11 cellular contexts compared by ENCODE assay signal in the genomic region with DNA sequence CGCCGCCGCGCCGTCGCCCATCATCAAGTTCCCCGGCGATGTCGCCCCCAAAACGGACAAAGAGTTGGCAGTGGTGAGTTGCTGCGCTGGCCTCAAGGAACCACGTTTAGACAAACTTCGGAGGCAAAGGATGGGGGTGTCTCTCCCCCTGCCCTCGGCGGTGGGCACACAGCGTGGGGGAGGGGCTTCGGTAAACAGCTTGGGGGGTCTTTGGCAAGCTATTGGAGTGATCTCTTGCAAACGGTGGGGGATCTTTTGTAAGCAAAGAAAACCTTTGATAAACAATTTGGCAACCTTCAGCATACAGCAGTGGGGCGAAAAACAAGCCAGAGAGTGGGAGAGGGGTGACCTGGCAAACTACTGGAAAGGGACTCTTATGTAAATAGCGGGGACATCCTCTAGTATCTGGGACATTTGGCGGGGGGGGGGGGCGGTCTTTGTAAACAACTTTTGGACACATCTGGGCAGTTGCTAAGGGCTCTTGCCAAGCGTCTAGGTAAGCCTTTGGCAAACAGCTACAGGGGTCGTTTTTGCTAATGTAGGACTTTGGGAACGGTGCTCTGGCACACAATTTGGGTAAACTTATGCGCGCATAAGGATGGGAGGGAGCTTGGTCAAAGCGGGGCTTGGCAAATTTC. TPM values are rescaled to one million over a fixed set of nuclear protein-coding genes. Genes with fewer than 3 reads are reported as not detected.
DNase-seq lines count a peak whose midpoint lies in the region; TF ChIP-seq lines count a peak whose summit lies in the region.
"Had no signal": no experiment of that assay in that cellular context is flagged by ENCODE, and none has a peak within 500 bp of the region (broad histone marks: within the 10 kb centered on the region; RNA-seq: fewer than 3 reads in every experiment).

No MANE protein-coding gene starts in this region.

- peak overlapping the region; percentile 74 to 98 for H3K27ac ChIP-seq in SK-N-SH (ENCODE audit: low read depth in 2 of 2, low read length in 1 of 2)
- H3K27ac ChIP-seq: neutrophil had no signal

- H3K9me3 Mint-ChIP-seq in CD14-positive monocyte: peaks cover 0 to 10% (median 4%) of the 10 kb centered on the region in 7 donors
- H3K9me3 Mint-ChIP-seq in progenitor cell of endocrine pancreas (ENCODE audit: low read depth): no peaks in the 10 kb centered on the region

- no peaks in the 10 kb centered on the region for H3K27me3 ChIP-seq in SK-N-SH (ENCODE audit: insufficient read depth)

- no peak overlapping the region for H2AFZ ChIP-seq in SK-N-SH (ENCODE audit: low read depth)

- no peak overlapping the region for H3K27ac Mint-ChIP-seq in CD14-positive monocyte
- H3K27ac Mint-ChIP-seq in progenitor cell of endocrine pancreas: peak overlapping the region; percentile 73

- intact Hi-C loops in CD14-positive monocyte (cut with micrococcal nuclease): no loop called here

- no peaks in the 10 kb centered on the region for H3K9me2 ChIP-seq in SK-N-SH

- H3K79me2 ChIP-seq in SK-N-SH (ENCODE audit: insufficient read depth): peaks cover 54% of the 10 kb centered on the region

- H4K20me1 ChIP-seq in SK-N-SH (ENCODE audit: insufficient read depth): peaks cover 26% of the 10 kb centered on the region

- H3K4me2 ChIP-seq in SK-N-SH: peak overlapping the region; percentile 90

- peaks cover 32 to 33% of the 10 kb centered on the region in 2 experiments for H3K36me3 ChIP-seq in SK-N-SH (replicated peaks in 1 of 2; ENCODE audit: control insufficient read depth in 1 of 2, insufficient read depth in 2 of 2, low read length in 1 of 2)
- H3K36me3 ChIP-seq: neutrophil had no signal

- POLR2A ChIA-PET in SK-N-SH (lab: Yijun Ruan, JAX): interaction anchor here (1.3 to 1.8 kb wide), 4 partner anchors 15 to 176 kb away, joined by 5 to 8 read pairs (median 6); a partner anchor contains a TSS

- DNase-seq in CD14-positive monocyte (ENCODE audit: low spot score) (no peak), SK-N-SH (peak; percentile 58), foreskin fibroblast (no peak), progenitor cell of endocrine pancreas (ENCODE audit: low spot score, unreplicated experiment) (no peak), MV-4-11 (lab: John Stamatoyannopoulos, UW) (no peak), SHP77 (lab: John Stamatoyannopoulos, UW) (no peak), occipital lobe (lab: John Stamatoyannopoulos, UW) (no peak)
- DNase-seq in stimulated activated CD8-positive, alpha-beta memory T cell treated with anti-CD3 and anti-CD28 coated beads, Interleukin-4, amount 100 ng/mL, for 48 hours: no peak
- DNase-seq: NCI-H510A; stimulated activated naive CD4-positive, alpha-beta T cell treated with Interleukin-2 at 50 U/mL for 16 hours had no signal

- H3K9ac ChIP-seq in SK-N-SH: peak overlapping the region; percentile 94

- H3K4me3 ChIP-seq in SK-N-SH (ENCODE audit: low read depth in 2 of 2, low read length in 1 of 2) (peak overlapping the region; percentile 88 to 96), foreskin fibroblast (ENCODE audit: low read depth in 1 of 2, low read length in 2 of 2) (peak overlapping the region; percentile 94 to 98)

- H3K36me3 Mint-ChIP-seq in CD14-positive monocyte (peaks cover 4 to 8% of the 10 kb centered on the region in 2 donors), progenitor cell of endocrine pancreas (ENCODE audit: insufficient read depth) (no peaks in the 10 kb centered on the region)

- H3K27me3 Mint-ChIP-seq in CD14-positive monocyte (ENCODE audit: low read depth in 3 of 3) (peaks cover 36 to 40% (median 39%) of the 10 kb centered on the region in 3 donors), progenitor cell of endocrine pancreas (peaks cover 66% of the 10 kb centered on the region)

- no peaks in the 10 kb centered on the region for H3K9me3 ChIP-seq in SK-N-SH
- H3K9me3 ChIP-seq: neutrophil had no signal

- TF ChIP-seq EP300 in SK-N-SH (IDR thresholded peaks at IDR 0.05; ENCODE audit: borderline replicate concordance in 1 of 2, low read depth in 1 of 2, low read length in 1 of 2): no peak

- H3K4me1 Mint-ChIP-seq in CD14-positive monocyte (peaks cover 19% of the 10 kb centered on the region), progenitor cell of endocrine pancreas (ENCODE audit: low read depth) (peaks cover 7% of the 10 kb centered on the region)

- peaks cover 15% of the 10 kb centered on the region for H3F3A ChIP-seq in SK-N-SH (replicated peaks; ENCODE audit: insufficient read depth)

- 3% methylated on average over 17 of the region's 28 CpGs for WGBS in SK-N-SH (ENCODE audit: low lambda C conversion rate)

- H3K4me3 Mint-ChIP-seq in CD14-positive monocyte: peak overlapping the region; percentile 44 to 90
- peak overlapping the region; percentile 74 for H3K4me3 Mint-ChIP-seq in progenitor cell of endocrine pancreas (ENCODE audit: low read depth)

- TF ChIP-seq CTCF in CD14-positive monocyte (IDR thresholded peaks at IDR 0.05): no peak
- no peak for TF ChIP-seq CTCF in SK-N-SH (IDR thresholded peaks at IDR 0.05)
- TF ChIP-seq CTCF in foreskin fibroblast (IDR thresholded peaks at IDR 0.05; ENCODE audit: low read depth, low read length): no peak
- no peak for TF ChIP-seq CTCF in progenitor cell of endocrine pancreas (IDR thresholded peaks at IDR 0.05; ENCODE audit: unreplicated experiment)

- H3K4me1 ChIP-seq in SK-N-SH (ENCODE audit: control insufficient read depth in 1 of 2, insufficient read depth in 2 of 2, low read depth in 1 of 2, low read length in 1 of 2): peaks cover 10 to 31% of the 10 kb centered on the region in 2 experiments

- CTCF ChIA-PET in SK-N-SH (lab: Yijun Ruan, JAX): interaction anchor here (0.7 to 3.5 kb wide), 11 partner anchors 10 to 225 kb away, joined by 3 to 22 read pairs (median 6); a partner anchor contains a TSS

- TF ChIP-seq RAD21 in SK-N-SH (IDR thresholded peaks at IDR 0.05; ENCODE audit: low read length): no peak

TF ChIP-seq in SK-N-SH, 30 proteins besides CTCF, POLR2A, EP300 and RAD21:
- TF ChIP-seq TCF12 (IDR thresholded peaks at IDR 0.05) (no peak), RFX5 (IDR thresholded peaks at IDR 0.05; ENCODE audit: low read length) (no peak), POLR2AphosphoS5 (IDR thresholded peaks at IDR 0.05; ENCODE audit: low read depth, low read length) (no peak), YY1 (IDR thresholded peaks at IDR 0.05; ENCODE audit: low read depth) (no peak), TEAD4 (IDR thresholded peaks at IDR 0.05; ENCODE audit: borderline replicate concordance, insufficient read depth) (no peak), FOSL2 (IDR thresholded peaks at IDR 0.05; ENCODE audit: borderline replicate concordance, low read depth) (no peak), NFIC (IDR thresholded peaks at IDR 0.05; ENCODE audit: borderline replicate concordance) (no peak), SMC3 (IDR thresholded peaks at IDR 0.05; ENCODE audit: low read depth, low read length) (no peak), FOXJ3 (CRISPR knock-in tag; IDR thresholded peaks at IDR 0.05) (no peak), CHD2 (IDR thresholded peaks at IDR 0.05; ENCODE audit: low read length, partially characterized antibody) (no peak), RXRA (IDR thresholded peaks at IDR 0.05; ENCODE audit: borderline replicate concordance, low read depth) (no peak), EZH2phosphoT487 (IDR thresholded peaks at IDR 0.05; ENCODE audit: borderline replicate concordance, low read depth) (no peak), GABPA (IDR thresholded peaks at IDR 0.05; ENCODE audit: low read depth) (no peak), MXI1 (IDR thresholded peaks at IDR 0.05; ENCODE audit: low read depth, low read length) (no peak)
- TF ChIP-seq, protein P1, sequence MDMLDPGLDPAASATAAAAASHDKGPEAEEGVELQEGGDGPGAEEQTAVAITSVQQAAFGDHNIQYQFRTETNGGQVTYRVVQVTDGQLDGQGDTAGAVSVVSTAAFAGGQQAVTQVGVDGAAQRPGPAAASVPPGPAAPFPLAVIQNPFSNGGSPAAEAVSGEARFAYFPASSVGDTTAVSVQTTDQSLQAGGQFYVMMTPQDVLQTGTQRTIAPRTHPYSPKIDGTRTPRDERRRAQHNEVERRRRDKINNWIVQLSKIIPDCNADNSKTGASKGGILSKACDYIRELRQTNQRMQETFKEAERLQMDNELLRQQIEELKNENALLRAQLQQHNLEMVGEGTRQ (IDR thresholded peaks at IDR 0.05; ENCODE audit: borderline replicate concordance, low read depth, low read length): no peak
- TF ChIP-seq, protein P2, sequence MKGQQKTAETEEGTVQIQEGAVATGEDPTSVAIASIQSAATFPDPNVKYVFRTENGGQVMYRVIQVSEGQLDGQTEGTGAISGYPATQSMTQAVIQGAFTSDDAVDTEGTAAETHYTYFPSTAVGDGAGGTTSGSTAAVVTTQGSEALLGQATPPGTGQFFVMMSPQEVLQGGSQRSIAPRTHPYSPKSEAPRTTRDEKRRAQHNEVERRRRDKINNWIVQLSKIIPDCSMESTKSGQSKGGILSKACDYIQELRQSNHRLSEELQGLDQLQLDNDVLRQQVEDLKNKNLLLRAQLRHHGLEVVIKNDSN (IDR thresholded peaks at IDR 0.05; ENCODE audit: borderline replicate concordance, low read depth): no peak
TF ChIP-seq in SK-N-SH: peak in this region for 0.

RNA-seq across cellular contexts. Expression of a gene that starts 0.7 kb away (rescaled TPM):
- not detected for polyA plus RNA-seq in CD14-positive monocyte
- 963 and 1,101 TPM in 2 replicates for polyA plus RNA-seq in SK-N-SH (2012; rRNA removed)
- polyA plus RNA-seq in SK-N-SH (2012; cell fraction: cytosol; rRNA removed): 657 and 848 TPM in 2 replicates
- 471 and 582 TPM in 2 replicates for polyA plus RNA-seq in SK-N-SH (2012; cell fraction: nucleus; rRNA removed)
- 5.9 and 8.4 TPM in 2 replicates for total RNA-seq in progenitor cell of endocrine pancreas
- total RNA-seq in occipital lobe: 9.4 TPM

RNA-seq across cellular contexts. Expression of a gene that starts 29.2 kb away (rescaled TPM):
- polyA plus RNA-seq in CD14-positive monocyte (10 to 100 TPM; 47.1 to 49.7 TPM), SK-N-SH (2012; rRNA removed) (9.1 and 14.5 TPM in 2 replicates)
- polyA plus RNA-seq in SK-N-SH (2012; cell fraction: cytosol; rRNA removed): 12.4 and 14.1 TPM in 2 replicates
- polyA plus RNA-seq in SK-N-SH (2012; cell fraction: nucleus; rRNA removed): 18.9 and 28.5 TPM in 2 replicates
- total RNA-seq in progenitor cell of endocrine pancreas (3.2 and 5.1 TPM in 2 replicates), occipital lobe (3.1 TPM)
